Comparison of ENCODE assay signal across 9 cellular contexts in the genomic region with DNA sequence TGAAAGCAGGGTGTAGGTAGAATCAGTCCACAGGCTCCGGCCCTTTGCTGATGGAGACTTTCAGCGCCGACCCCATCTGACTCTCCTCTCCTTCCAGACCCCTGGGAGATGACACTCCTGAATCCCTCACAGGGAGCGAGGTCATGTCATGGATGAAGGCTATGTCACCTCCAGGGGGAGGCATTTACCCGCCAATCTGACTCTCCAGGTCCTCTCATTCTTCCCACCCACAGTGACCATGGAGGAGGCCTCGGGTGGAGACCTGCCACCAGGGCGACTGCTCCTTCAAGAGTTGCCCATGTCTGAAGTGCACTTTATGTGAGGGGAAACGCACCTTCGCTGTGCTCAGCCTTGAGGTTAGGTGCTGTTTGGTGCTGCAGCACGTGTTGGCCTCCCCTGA.
DNase-seq lines count a peak whose midpoint lies in the region; ATAC-seq and TF ChIP-seq lines count a peak whose summit lies in the region.
"Had no signal": no experiment of that assay in that cellular context is flagged by ENCODE, and none has a peak within 500 bp of the region (broad histone marks: within the 10 kb centered on the region; RNA-seq: fewer than 3 reads in every experiment).

No MANE protein-coding gene starts in this region.

- H3K36me3 Mint-ChIP-seq in activated T-helper 1 cell treated with anti-CD3 and anti-CD28 coated beads, Interleukin-12 subunit alpha, Interleukin-12 subunit beta, Interleukin-2, Interleukin-4 antibody, amounts not matched to agents 30 ng/mL and 10 ng/mL and 1 ng/mL, durations not matched to agents 14 hours and 24 hours and 36 hours (ENCODE audit: low read depth): peaks cover 3% of the 10 kb centered on the region

- no peaks in the 10 kb centered on the region for H3K79me2 ChIP-seq in DOHH2 (ENCODE audit: control insufficient read depth, low read length)
- H3K79me2 ChIP-seq: parathyroid adenoma had no signal

- no peak for ATAC-seq in GM18870 (IDR thresholded peaks at IDR 0.05; ENCODE audit: unreplicated experiment)

- H3K36me3 ChIP-seq in DOHH2 (ENCODE audit: control insufficient read depth, low read length) (no peaks in the 10 kb centered on the region), mesenchymal stem cell (ENCODE audit: control insufficient read depth in 1 of 2, insufficient read depth in 2 of 2, low read depth in 1 of 2, low read length in 2 of 2) (no peaks in the 10 kb centered on the region)

- peak overlapping the region; percentile 17 for H2BK15ac ChIP-seq in mesenchymal stem cell (ENCODE audit: low read depth, poor library complexity, severe bottlenecking)

- H4K20me1 ChIP-seq in DOHH2 (ENCODE audit: control insufficient read depth, insufficient read depth, low read depth, low read length): no peaks in the 10 kb centered on the region

- H3K27ac ChIP-seq in DOHH2 (ENCODE audit: low read depth, low read length) (no peak overlapping the region), mesenchymal stem cell (ENCODE audit: low read length, poor library complexity, severe bottlenecking) (no peak overlapping the region)
- H3K27ac ChIP-seq: parathyroid adenoma had no signal

- H3K18ac ChIP-seq in mesenchymal stem cell (ENCODE audit: low read depth in 1 of 2, low read length in 2 of 2): no peak overlapping the region

- TF ChIP-seq CTCF in DOHH2 (IDR thresholded peaks at IDR 0.05; ENCODE audit: low read depth, low read length, poor library complexity, severe bottlenecking): peak; percentile 82

- no peaks in the 10 kb centered on the region for H3K27me3 Mint-ChIP-seq in activated T-helper 1 cell treated with anti-CD3 and anti-CD28 coated beads, Interleukin-12 subunit alpha, Interleukin-12 subunit beta, Interleukin-2, Interleukin-4 antibody, amounts not matched to agents 30 ng/mL and 10 ng/mL and 1 ng/mL, durations not matched to agents 14 hours and 24 hours and 36 hours (ENCODE audit: insufficient read depth)

- H3K23ac ChIP-seq in mesenchymal stem cell (ENCODE audit: low read length in 2 of 2): peak overlapping the region in 1 of 2 experiments; percentile 19

- no peak overlapping the region for H2BK120ac ChIP-seq in mesenchymal stem cell (ENCODE audit: low read depth, low read length)

- no peak overlapping the region for H3K14ac ChIP-seq in mesenchymal stem cell (ENCODE audit: low read length in 2 of 2)

- H3F3A ChIP-seq in DOHH2 (ENCODE audit: control insufficient read depth, insufficient read depth): peaks cover 19% of the 10 kb centered on the region

- H2AK5ac ChIP-seq in mesenchymal stem cell (ENCODE audit: low read length, severe bottlenecking): no peak overlapping the region

- H2BK5ac ChIP-seq in mesenchymal stem cell (ENCODE audit: low read depth, low read length, poor library complexity, severe bottlenecking): no peak overlapping the region

- H3K27ac Mint-ChIP-seq in activated T-helper 1 cell treated with anti-CD3 and anti-CD28 coated beads, Interleukin-12 subunit alpha, Interleukin-12 subunit beta, Interleukin-2, Interleukin-4 antibody, amounts not matched to agents 30 ng/mL and 10 ng/mL and 1 ng/mL, durations not matched to agents 14 hours and 24 hours and 36 hours: peak overlapping the region; percentile 93

- WGBS in mesenchymal stem cell: 81% methylated on average over 10 of the region's 10 CpGs

- H3K9me2 ChIP-seq in DOHH2 (replicated peaks; ENCODE audit: control insufficient read depth, low read length): no peaks in the 10 kb centered on the region

- no peak overlapping the region for H3K9ac ChIP-seq in mesenchymal stem cell (ENCODE audit: low read length)
- H3K9ac ChIP-seq: parathyroid adenoma had no signal

- H3K4me3 Mint-ChIP-seq in activated T-helper 1 cell treated with anti-CD3 and anti-CD28 coated beads, Interleukin-12 subunit alpha, Interleukin-12 subunit beta, Interleukin-2, Interleukin-4 antibody, amounts not matched to agents 30 ng/mL and 10 ng/mL and 1 ng/mL, durations not matched to agents 14 hours and 24 hours and 36 hours: peak overlapping the region; percentile 38

- H3K4me3 ChIP-seq in DOHH2 (ENCODE audit: low read length) (no peak overlapping the region), mesenchymal stem cell (ENCODE audit: insufficient read depth in 1 of 2, low read depth in 1 of 2, low read length in 2 of 2) (no peak overlapping the region)

- H3K4me2 ChIP-seq in DOHH2 (ENCODE audit: low read length) (no peak overlapping the region), mesenchymal stem cell (ENCODE audit: low read length, poor library complexity, severe bottlenecking) (no peak overlapping the region)

- H3K9me3 Mint-ChIP-seq in activated T-helper 1 cell treated with anti-CD3 and anti-CD28 coated beads, Interleukin-12 subunit alpha, Interleukin-12 subunit beta, Interleukin-2, Interleukin-4 antibody, amounts not matched to agents 30 ng/mL and 10 ng/mL and 1 ng/mL, durations not matched to agents 14 hours and 24 hours and 36 hours: no peaks in the 10 kb centered on the region

- H3K27me3 ChIP-seq in DOHH2 (ENCODE audit: control insufficient read depth, low read length): no peaks in the 10 kb centered on the region
- peaks cover 0 to 3% of the 10 kb centered on the region in 2 experiments for H3K27me3 ChIP-seq in mesenchymal stem cell (ENCODE audit: control insufficient read depth in 1 of 2, insufficient read depth in 1 of 2, low read length in 2 of 2)

- H3K4me1 ChIP-seq in DOHH2 (ENCODE audit: control insufficient read depth, low read length) (peaks cover 98% of the 10 kb centered on the region), mesenchymal stem cell (ENCODE audit: control insufficient read depth, insufficient read depth, low read depth, low read length) (peaks cover 13% of the 10 kb centered on the region)
- H3K4me1 ChIP-seq: parathyroid adenoma had no signal

- peak overlapping the region; percentile 9 for H4K91ac ChIP-seq in mesenchymal stem cell (ENCODE audit: low read length)

- intact Hi-C loops in activated T-helper 1 cell treated with anti-CD3 and anti-CD28 coated beads, Interleukin-12 subunit alpha, Interleukin-12 subunit beta, Interleukin-2, Interleukin-4 antibody, amounts not matched to agents 30 ng/mL and 10 ng/mL and 1 ng/mL, durations not matched to agents 14 hours and 24 hours and 36 hours (cut with micrococcal nuclease): loop anchor here (1.0 to 5.0 kb wide), 3 partner anchors 49 to 447 kb away; a partner anchor contains a TSS

- DNase-seq in HuH-7.5 (ENCODE audit: low spot score) (peak; percentile 47), mesenchymal stem cell (no peak), SIG-M5 (lab: John Stamatoyannopoulos, UW) (no peak), AG20443 (ENCODE audit: low spot score) (no peak)
- DNase-seq in activated T-helper 1 cell treated with anti-CD3 and anti-CD28 coated beads, Interleukin-12 subunit alpha, Interleukin-12 subunit beta, Interleukin-2, Interleukin-4 antibody, amounts not matched to agents 30 ng/mL and 10 ng/mL and 1 ng/mL, durations not matched to agents 14 hours and 24 hours and 36 hours (ENCODE audit: low spot score): no peak
- DNase-seq in NK-92 treated with Interleukin-12 subunit alpha and Interleukin-12 subunit beta, amount 100 ng/mL, for 24 hours (lab: John Stamatoyannopoulos, UW): no peak

- H3K4ac ChIP-seq in mesenchymal stem cell (ENCODE audit: low read depth in 1 of 2, low read length in 2 of 2): peak overlapping the region in 1 of 2 experiments; percentile 35

- no peak overlapping the region for H2AFZ ChIP-seq in mesenchymal stem cell (ENCODE audit: low read depth, low read length)
- H2AFZ ChIP-seq: parathyroid adenoma had no signal

- peaks cover 81% of the 10 kb centered on the region for H3K4me1 Mint-ChIP-seq in activated T-helper 1 cell treated with anti-CD3 and anti-CD28 coated beads, Interleukin-12 subunit alpha, Interleukin-12 subunit beta, Interleukin-2, Interleukin-4 antibody, amounts not matched to agents 30 ng/mL and 10 ng/mL and 1 ng/mL, durations not matched to agents 14 hours and 24 hours and 36 hours (ENCODE audit: low read depth)

- H2BK12ac ChIP-seq in mesenchymal stem cell (ENCODE audit: low read length in 2 of 2): peak overlapping the region in 1 of 2 experiments; percentile 1

- no peaks in the 10 kb centered on the region for H3K79me1 ChIP-seq in mesenchymal stem cell (replicated peaks; ENCODE audit: low read length, poor library complexity, severe bottlenecking)

- H4K8ac ChIP-seq in mesenchymal stem cell (ENCODE audit: low read length): no peak overlapping the region

- no peaks in the 10 kb centered on the region for H3K9me3 ChIP-seq in DOHH2 (ENCODE audit: control insufficient read depth, insufficient read depth, low read length)
- no peaks in the 10 kb centered on the region for H3K9me3 ChIP-seq in mesenchymal stem cell (ENCODE audit: control insufficient read depth, low read length)
